Comparison of ENCODE assay signal across 10 cellular contexts in the genomic region with DNA sequence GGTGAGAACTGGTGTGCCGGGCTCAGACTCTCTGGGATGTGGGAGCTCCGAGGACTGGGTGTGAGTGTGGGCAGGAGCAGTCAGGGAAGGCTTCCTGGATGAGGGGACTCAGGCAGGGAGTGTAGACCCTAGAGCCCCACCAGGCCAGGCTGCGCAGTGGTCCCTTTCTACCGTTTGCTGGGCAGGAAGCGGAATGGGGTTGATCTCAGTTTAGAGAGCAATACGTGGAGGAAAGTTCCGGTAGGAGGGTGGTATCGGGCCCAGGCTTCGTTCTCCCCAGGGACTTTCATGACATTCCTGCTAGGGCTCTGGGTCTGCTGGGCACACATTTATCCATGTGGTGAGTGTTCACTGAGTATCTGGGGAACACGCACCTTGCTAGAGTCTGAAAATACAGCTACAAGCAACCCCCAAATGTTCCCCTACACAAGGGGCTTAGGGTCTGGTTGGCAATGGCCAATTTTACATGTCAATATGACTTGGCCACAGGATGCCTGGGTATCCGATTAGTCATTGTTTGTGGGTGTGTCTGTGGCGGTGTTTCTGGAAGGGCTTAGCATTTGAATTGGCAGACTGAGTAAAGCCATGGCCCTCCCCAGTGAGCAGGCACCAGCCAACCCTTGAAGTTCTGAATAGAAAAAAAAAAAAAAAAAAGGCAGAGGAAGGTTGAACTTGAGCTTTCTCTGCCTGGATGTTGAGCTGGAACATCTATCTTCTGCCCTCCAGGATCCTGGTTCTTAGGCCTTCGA. TPM values are rescaled to one million over a fixed set of nuclear protein-coding genes. Genes with fewer than 3 reads are reported as not detected.
DNase-seq lines count a peak whose midpoint lies in the region; TF ChIP-seq lines count a peak whose summit lies in the region.
"Had no signal": no experiment of that assay in that cellular context is flagged by ENCODE, and none has a peak within 500 bp of the region (broad histone marks: within the 10 kb centered on the region; RNA-seq: fewer than 3 reads in every experiment).

No MANE protein-coding gene starts in this region.

- intact Hi-C loops in PC-9 (cut with micrococcal nuclease; ENCODE audit: unreplicated experiment), result loop anchor here (5.0 kb wide), 2 partner anchors 503 to 648 kb away; no protein-coding TSS in a partner anchor

- BruUV-seq in PC-9 (replicated peaks; lab: Mats Ljungman, UMichigan), result no TSS peak

- H3K36me3 ChIP-seq in PC-9 (ENCODE audit: low read depth), result no peaks in the 10 kb centered on the region
- H3K36me3 ChIP-seq in fibroblast of lung (ENCODE audit: control insufficient read depth, insufficient read depth, low read length), result no peaks in the 10 kb centered on the region

- no peaks in the 10 kb centered on the region for H3F3A ChIP-seq in PC-9 (ENCODE audit: insufficient read depth, low read depth)

- no peaks in the 10 kb centered on the region for H3K9me2 ChIP-seq in PC-9 (ENCODE audit: insufficient read depth)

- H4K20me1 ChIP-seq in PC-9 (ENCODE audit: insufficient read depth) (no peaks in the 10 kb centered on the region), fibroblast of lung (ENCODE audit: control insufficient read depth, extremely low read depth, insufficient read depth, low read length) (no peaks in the 10 kb centered on the region)

- CTCF ChIA-PET in PC-9 (lab: Charles Lee), result interaction anchor here (0.6 to 4.2 kb wide), 7 partner anchors 9 to 1031 kb away, joined by 3 to 81 read pairs (median 4); no protein-coding TSS in a partner anchor

- no peak overlapping the region for H3K4me3 ChIP-seq in PC-9
- no peak overlapping the region for H3K4me3 ChIP-seq in fibroblast of lung (replicated peaks in 1 of 4; ENCODE audit: control extremely low read depth in 1 of 4, insufficient read depth in 1 of 4, low read depth in 3 of 4, low read length in 4 of 4)
- peak overlapping the region; percentile 6 for H3K4me3 ChIP-seq in skeletal muscle cell (ENCODE audit: low read depth, low read length)

- H3K4me2 ChIP-seq in PC-9 (no peak overlapping the region), fibroblast of lung (ENCODE audit: extremely low read depth, insufficient read depth, low read length) (no peak overlapping the region)

- no peak overlapping the region for H3K9ac ChIP-seq in fibroblast of lung (ENCODE audit: insufficient read depth, low read length)

- peaks cover 12% of the 10 kb centered on the region for H3K4me1 ChIP-seq in PC-9 (replicated peaks; ENCODE audit: insufficient read depth)
- H3K4me1 ChIP-seq in fibroblast of lung (ENCODE audit: control insufficient read depth, extremely low read depth, insufficient read depth, low read length), result peaks cover 4% of the 10 kb centered on the region

- no peak for TF ChIP-seq CTCF in PC-9 (conservative IDR thresholded peaks at IDR 0.05)
- no peak for TF ChIP-seq CTCF in fibroblast of lung (conservative IDR thresholded peaks at IDR 0.05 in 1 of 2, IDR thresholded peaks at IDR 0.05 in 1 of 2; ENCODE audit: low read depth in 1 of 2, low read length in 2 of 2)

- H2AFZ ChIP-seq in PC-9, result no peak overlapping the region
- no peak overlapping the region for H2AFZ ChIP-seq in fibroblast of lung (ENCODE audit: low read length)

- POLR2A ChIA-PET in PC-9 (lab: Charles Lee; ENCODE audit: unreplicated experiment), result interaction anchor here (0.7 kb wide), 1 partner anchor 151 kb away, joined by 3 read pairs; no protein-coding TSS in a partner anchor

- no peaks in the 10 kb centered on the region for H3K79me2 ChIP-seq in PC-9 (ENCODE audit: low read depth)
- H3K79me2 ChIP-seq in fibroblast of lung (ENCODE audit: control insufficient read depth, insufficient read depth, low read length), result no peaks in the 10 kb centered on the region

- no peak overlapping the region for H3K27ac ChIP-seq in PC-9
- H3K27ac ChIP-seq in fibroblast of lung (ENCODE audit: insufficient read depth, low read length), result no peak overlapping the region

- H3K9me3 ChIP-seq in PC-9 (ENCODE audit: insufficient read depth, low read depth) (no peaks in the 10 kb centered on the region), fibroblast of lung (ENCODE audit: control insufficient read depth, insufficient read depth, low read depth, low read length) (no peaks in the 10 kb centered on the region)

- peak; percentile 18 for DNase-seq in NCI-H748 (lab: John Stamatoyannopoulos, UW; ENCODE audit: unreplicated experiment)
- no peak for DNase-seq in NCI-H748 treated with DMSO at 0.1 percent for 48 hours (lab: John Stamatoyannopoulos, UW)
- DNase-seq in PC-9, result peak; percentile 30 to 54
- peak; percentile 20 to 64 for DNase-seq in fibroblast of lung (ENCODE audit: low read depth in 2 of 2)
- no peak for DNase-seq in skeletal muscle cell (ENCODE audit: low read depth)
- no peak for DNase-seq in NCI-H524 treated with DMSO at 0.1 percent for 48 hours (lab: John Stamatoyannopoulos, UW)
- DNase-seq in NOMO-1 treated with dmso at 0.1 percent for 144 hours (lab: John Stamatoyannopoulos, UW; ENCODE audit: unreplicated experiment), result no peak
- no peak for DNase-seq in amniotic stem cell (lab: John Stamatoyannopoulos, UW)

- H3K27me3 ChIP-seq in PC-9 (ENCODE audit: insufficient read depth, low read depth) (peaks cover 27% of the 10 kb centered on the region), fibroblast of lung (ENCODE audit: control insufficient read depth, insufficient read depth, low read length) (peaks cover 9% of the 10 kb centered on the region)

RNA-seq across cellular contexts. Expression of a gene that starts 20.8 kb away (rescaled TPM):
- total RNA-seq in PC-9 (2021), result not detected in 2 replicates
- not detected in 2 replicates for total RNA-seq in fibroblast of lung
- polyA plus RNA-seq in fibroblast of lung, result not detected in 2 replicates
- polyA plus RNA-seq in fibroblast of lung (2012), result not detected in 2 replicates
- not detected in 2 replicates for polyA minus RNA-seq in fibroblast of lung (ENCODE audit: low replicate concordance)
- total RNA-seq: fibroblast of villous mesenchyme, omental fat pad had no signal

Comparison
In these comparisons a context has a peak if more than half of its experiments do, and no peak if none do; other contexts are left out.
1. DNase-seq: peak in NCI-H748 (single experiment), PC-9 (2 of 2) and fibroblast of lung (2 of 2); none in NCI-H748 treated with DMSO at 0.1 percent for 48 hours (single experiment), skeletal muscle cell (single experiment), NCI-H524 treated with DMSO at 0.1 percent for 48 hours (single experiment), NOMO-1 treated with dmso at 0.1 percent for 144 hours (single experiment) and amniotic stem cell (single experiment).